Comparison of ENCODE assay signal across 6 cellular contexts in genomic region chr19:49117677-49118564, GRCh38. TPM values are rescaled to one million over a fixed set of nuclear protein-coding genes. Genes with fewer than 3 reads are reported as not detected.
DNase-seq lines count a peak whose midpoint lies in the region; ATAC-seq and TF ChIP-seq lines count a peak whose summit lies in the region.

No MANE protein-coding gene starts in this region.

- H3K36me3 Mint-ChIP-seq in H9 (ENCODE audit: insufficient read depth in 1 of 3, low read depth in 3 of 3) = peaks cover 0 to 4% (median 0%) of the 10 kb centered on the region in 3 experiments; a peak in 1 of 7 replicates

- H3K4me1 Mint-ChIP-seq in H9 = peaks cover 25 to 33% of the 10 kb centered on the region in 2 experiments

- no peak overlapping the region for H2BK5ac ChIP-seq in H9 (ENCODE audit: insufficient read length, low read length)

- TF ChIP-seq POLR2A in breast epithelium (IDR thresholded peaks at IDR 0.05) = no peak

- DNase-seq in H9 = no peak
- no peak for DNase-seq in breast epithelium (ENCODE audit: low spot score in 2 of 2)
- DNase-seq in NCI-H2081 treated with DMSO at 0.1 percent for 48 hours (lab: John Stamatoyannopoulos, UW) = no peak
- no peak for DNase-seq in islet precursor cell

- H3K27me3 Mint-ChIP-seq in H9 (ENCODE audit: low read depth) = peaks cover 36% of the 10 kb centered on the region

- no peak overlapping the region for H3K56ac ChIP-seq in H9 (ENCODE audit: insufficient read length, low read depth, low read length)

- peak overlapping the region; percentile 66 to 85 for H3K4me3 Mint-ChIP-seq in H9

- no peak overlapping the region for H2BK20ac ChIP-seq in H9 (ENCODE audit: low read depth, low read length, poor library complexity, severe bottlenecking)

- H3K27ac Mint-ChIP-seq in H9 = peak overlapping the region in 2 of 3 experiments; percentile 73 to 78; a peak in 3 of 7 replicates

- H3K36me3 ChIP-seq in breast epithelium (no peaks in the 10 kb centered on the region), neural cell (ENCODE audit: insufficient read depth, low read length) (no peaks in the 10 kb centered on the region)

- peaks cover 4% of the 10 kb centered on the region for H3K23me2 ChIP-seq in H9 (ENCODE audit: insufficient read length, low read depth, low read length, poor library complexity, severe bottlenecking)

- no peak overlapping the region for H2BK12ac ChIP-seq in H9 (ENCODE audit: insufficient read length, low read depth, low read length)

- H3F3A ChIP-seq in neural cell (ENCODE audit: insufficient read depth, low read length, poor library complexity, severe bottlenecking) = no peaks in the 10 kb centered on the region

- H4K20me1 ChIP-seq in H9 (ENCODE audit: control insufficient read depth, insufficient read depth, insufficient read length) (no peaks in the 10 kb centered on the region), neural cell (ENCODE audit: insufficient read depth) (no peaks in the 10 kb centered on the region)

- no peak overlapping the region for H2AK5ac ChIP-seq in H9 (ENCODE audit: insufficient read length, low read length)

- TF ChIP-seq CTCF in H9 (conservative IDR thresholded peaks at IDR 0.05) (no peak), breast epithelium (IDR thresholded peaks at IDR 0.05) (no peak), neural cell (IDR thresholded peaks at IDR 0.05; ENCODE audit: poor library complexity, severe bottlenecking) (no peak)

- H3K18ac ChIP-seq in H9 (ENCODE audit: insufficient read length, low read depth, low read length) = no peak overlapping the region

- H3K9me3 ChIP-seq in H9 (ENCODE audit: control insufficient read depth, low read depth, low read length) (no peaks in the 10 kb centered on the region), breast epithelium (no peaks in the 10 kb centered on the region), neural cell (ENCODE audit: low read length) (no peaks in the 10 kb centered on the region)

- H3K4me1 ChIP-seq in H9 (ENCODE audit: insufficient read depth, low read length) = peaks cover 3% of the 10 kb centered on the region; the same call in 1 of the 2 replicates
- H3K4me1 ChIP-seq in breast epithelium = peaks cover 0 to 15% of the 10 kb centered on the region in 2 donors

- H3K14ac ChIP-seq in H9 (ENCODE audit: insufficient read depth, low read length) = no peak overlapping the region

- H3T11ph ChIP-seq in H9 (ENCODE audit: low read length) = no peak overlapping the region

- no peaks in the 10 kb centered on the region for H3K79me1 ChIP-seq in H9 (ENCODE audit: insufficient read depth, low read depth, low read length, poor library complexity, severe bottlenecking)

- no peak overlapping the region for H2BK15ac ChIP-seq in H9 (ENCODE audit: low read depth, low read length)

- peaks cover 9% of the 10 kb centered on the region; the same call in 1 of the 2 replicates for H3K27me3 ChIP-seq in H9 (ENCODE audit: insufficient read depth, low read length)
- no peaks in the 10 kb centered on the region for H3K27me3 ChIP-seq in breast epithelium
- peaks cover 15% of the 10 kb centered on the region for H3K27me3 ChIP-seq in neural cell (ENCODE audit: insufficient read depth, low read depth, low read length)

- H3K79me2 ChIP-seq in H9 (ENCODE audit: insufficient read depth, low read length) = no peaks in the 10 kb centered on the region
- H3K79me2 ChIP-seq in neural cell (replicated peaks; ENCODE audit: insufficient read depth, low read length) = no peaks in the 10 kb centered on the region

- H3K4ac ChIP-seq in H9 (ENCODE audit: low read depth, low read length) = no peak overlapping the region

- H3K23ac ChIP-seq in H9 (ENCODE audit: insufficient read length, low read depth, low read length) = no peak overlapping the region

- intact Hi-C loops in breast epithelium (cut with DNase I; ENCODE audit: low total_unique reads) = loop anchor here (5.0 kb wide), 1 partner anchor 1421 kb away; no protein-coding TSS in a partner anchor

- no peak overlapping the region for H4K8ac ChIP-seq in H9 (replicated peaks; ENCODE audit: insufficient read length, low read depth, low read length)

- no peaks in the 10 kb centered on the region; a peak in 1 of 5 replicates for H3K9me3 Mint-ChIP-seq in H9

- WGBS in H9 (ENCODE audit: extremely low coverage, insufficient read length, low lambda C conversion rate) = no CpG with 5 or more reads among the region's 26 CpGs

- no peak for ATAC-seq in HG02798 (IDR thresholded peaks at IDR 0.05; ENCODE audit: poor library complexity, unreplicated experiment)

- no peak for TF ChIP-seq EP300 in neural cell (conservative IDR thresholded peaks at IDR 0.05; ENCODE audit: poor library complexity, severe bottlenecking)

- no peak for TF ChIP-seq RAD21 in neural cell (conservative IDR thresholded peaks at IDR 0.05)

- H4K91ac ChIP-seq in H9 (ENCODE audit: insufficient read length, low read depth, low read length) = no peak overlapping the region

- no peak overlapping the region for H2BK120ac ChIP-seq in H9 (ENCODE audit: low read depth, low read length, poor library complexity, severe bottlenecking)

- H2AFZ ChIP-seq in H9 (ENCODE audit: low read length) (no peak overlapping the region), neural cell (ENCODE audit: low read depth, low read length) (peak overlapping the region; percentile 69)

- H3K27ac ChIP-seq in H9 (ENCODE audit: insufficient read length, low read depth, low read length) = no peak overlapping the region
- H3K27ac ChIP-seq in breast epithelium = peak overlapping the region; percentile 97 to 98
- H3K27ac ChIP-seq in neural cell (ENCODE audit: low read length) = peak overlapping the region; percentile 87

- H3K9me2 ChIP-seq in neural cell (ENCODE audit: insufficient read depth, low read length) = no peaks in the 10 kb centered on the region

- H3K9ac ChIP-seq in H9 (ENCODE audit: extremely low read depth, insufficient read length, low read length) (no peak overlapping the region), neural cell (ENCODE audit: low read length) (peak overlapping the region; percentile 94)

- H3K4me2 ChIP-seq in H9 (ENCODE audit: insufficient read depth, insufficient read length, low read length) (peak overlapping the region; percentile 39), neural cell (ENCODE audit: low read length) (peak overlapping the region; percentile 91)

- no peak overlapping the region for H4K5ac ChIP-seq in H9 (ENCODE audit: insufficient read length, low read depth, low read length)

- peak overlapping the region; percentile 52 to 73 (median 65) for H3K4me3 ChIP-seq in breast epithelium
- peak overlapping the region; percentile 98 for H3K4me3 ChIP-seq in neural cell (ENCODE audit: low read length)

TF ChIP-seq in neural cell, 6 proteins besides CTCF, POLR2A, EP300 and RAD21:
- TF ChIP-seq POLR2AphosphoS5 (IDR thresholded peaks at IDR 0.05) (no peak), REST (IDR thresholded peaks at IDR 0.05; ENCODE audit: borderline replicate concordance) (no peak), TAF1 (IDR thresholded peaks at IDR 0.05; ENCODE audit: low read depth) (no peak), EZH2 (IDR thresholded peaks at IDR 0.05; ENCODE audit: borderline replicate concordance, insufficient read depth, low read length, poor library complexity, severe bottlenecking) (no peak), MXI1 (conservative IDR thresholded peaks at IDR 0.05; ENCODE audit: poor library complexity, severe bottlenecking) (no peak)

RNA-seq across cellular contexts. Expression of gene C19orf73, which starts 1.0 kb away (rescaled TPM):
- 0.72 and 1.1 TPM in 2 replicates for total RNA-seq in H9 (2021)
- total RNA-seq in breast epithelium = 1 to 10 TPM; 3.8 to 5.7 (median 4.6) TPM
- polyA plus RNA-seq in neural cell = 5.7 and 8.4 TPM in 2 replicates
- polyA minus RNA-seq in neural cell = 7.4 and 9.3 TPM in 2 replicates

RNA-seq across cellular contexts. Expression of gene PPFIA3, which starts 1.4 kb away (rescaled TPM):
- 18.8 and 19.1 TPM in 2 replicates for total RNA-seq in H9 (2021)
- total RNA-seq in breast epithelium = 1 to 10 TPM; 3.4 to 6.2 (median 3.4) TPM
- 73.0 and 80.7 TPM in 2 replicates for polyA plus RNA-seq in neural cell
- 61.0 and 66.2 TPM in 2 replicates for polyA minus RNA-seq in neural cell

RNA-seq across cellular contexts. Expression of gene LIN7B, which starts 3.8 kb away (rescaled TPM):
- total RNA-seq in H9 (2021) = 3.5 and 4.2 TPM in 2 replicates
- 10 to 100 TPM in 2 of 3 donors, 1 to 10 TPM in 1; 8.5 to 17.6 (median 11.8) TPM for total RNA-seq in breast epithelium
- polyA plus RNA-seq in neural cell = 88.7 and 99.0 TPM in 2 replicates
- polyA minus RNA-seq in neural cell = 19.4 and 22.9 TPM in 2 replicates

RNA-seq across cellular contexts. Expression of gene SNRNP70, which starts 32.7 kb away (rescaled TPM):
- total RNA-seq in H9 (2021) (292 and 295 TPM in 2 replicates), breast epithelium (100 to 1,000 TPM; 222 to 444 (median 316) TPM)
- 721 and 833 TPM in 2 replicates for polyA plus RNA-seq in neural cell
- polyA minus RNA-seq in neural cell = 197 and 259 TPM in 2 replicates

RNA-seq across cellular contexts. Expression of gene HRC, which starts 37.3 kb away (rescaled TPM):
- total RNA-seq in H9 (2021) = 1.8 and 1.9 TPM in 2 replicates
- 1 to 10 TPM in 2 of 3 donors, under 1 TPM in 1; 0.88 to 2.7 (median 1.3) TPM for total RNA-seq in breast epithelium
- polyA plus RNA-seq in neural cell = 1.0 TPM in 1 of 2 replicates, not detected in the other
- polyA minus RNA-seq in neural cell = 1.9 TPM in 1 of 2 replicates, not detected in the other
